In genomic region chr12:64627781-64628180, GRCh38 we compare ENCODE assay signal across 8 cellular contexts. TPM values are rescaled to one million over a fixed set of nuclear protein-coding genes. Genes with fewer than 3 reads are reported as not detected.
DNase-seq lines count a peak whose midpoint lies in the region; ATAC-seq and TF ChIP-seq lines count a peak whose summit lies in the region.
"Had no signal": no experiment of that assay in that cellular context is flagged by ENCODE, and none has a peak within 500 bp of the region (broad histone marks: within the 10 kb centered on the region; RNA-seq: fewer than 3 reads in every experiment).

No MANE protein-coding gene starts in this region.

- no peaks in the 10 kb centered on the region for H3K9me2 ChIP-seq in GM23248 (ENCODE audit: insufficient read depth)

- H3K27ac ChIP-seq in GM23248 (0 out of 2 replicates have a peak overlapping the region, but pooled peaks have one; percentile 3), heart left ventricle (peak overlapping the region in 10 of 12 donors; percentile 5 to 93 (median 45))

- no peak for TF ChIP-seq CTCF in heart left ventricle (IDR thresholded peaks at IDR 0.05)

- H3K79me2 ChIP-seq in GM23248 (ENCODE audit: insufficient read depth): peaks cover 40% of the 10 kb centered on the region

- no peaks in the 10 kb centered on the region for H3K9me3 ChIP-seq in GM23248 (ENCODE audit: low read depth)
- H3K9me3 ChIP-seq in adipocyte (ENCODE audit: control insufficient read depth, low read length): no peaks in the 10 kb centered on the region
- H3K9me3 ChIP-seq in heart left ventricle: no peaks in the 10 kb centered on the region

- no peaks in the 10 kb centered on the region for H4K20me1 ChIP-seq in GM23248 (ENCODE audit: insufficient read depth)

- no peak for TF ChIP-seq POLR2A in heart left ventricle (IDR thresholded peaks at IDR 0.05)

- in situ Hi-C loops in GM23248 (cut with MboI): no loop called here

- no peaks in the 10 kb centered on the region for H3K9me3 Mint-ChIP-seq in stimulated activated effector memory CD8-positive, alpha-beta T cell treated with anti-CD3 and anti-CD28 coated beads, Interleukin-12 subunit alpha, Interleukin-12 subunit beta, amount 100 ng/mL, for 72 hours

- no peak overlapping the region for H2AFZ ChIP-seq in GM23248

- DNase-seq in GM23248 (peak; percentile 84), adipocyte (ENCODE audit: low read depth) (peak; percentile 71), heart left ventricle (no peak), NCI-H524 (lab: John Stamatoyannopoulos, UW) (no peak), DMS153 (lab: John Stamatoyannopoulos, UW) (no peak)
- no peak for DNase-seq in stimulated activated effector memory CD8-positive, alpha-beta T cell treated with anti-CD3 and anti-CD28 coated beads, Interleukin-12 subunit alpha, Interleukin-12 subunit beta, amount 100 ng/mL, for 72 hours (ENCODE audit: low spot score in 2 of 2)
- DNase-seq: NCI-H2107 had no signal

- peaks cover 33% of the 10 kb centered on the region for H3K4me1 ChIP-seq in GM23248 (ENCODE audit: insufficient read depth)
- H3K4me1 ChIP-seq in adipocyte (ENCODE audit: control insufficient read depth, insufficient read depth, low read length): peaks cover 28% of the 10 kb centered on the region
- H3K4me1 ChIP-seq in heart left ventricle: peaks cover 3 to 72% (median 50%) of the 10 kb centered on the region in 12 donors

- H3K27me3 ChIP-seq in GM23248 (replicated peaks; ENCODE audit: insufficient read depth): no peaks in the 10 kb centered on the region
- H3K27me3 ChIP-seq in adipocyte (replicated peaks; ENCODE audit: control insufficient read depth, insufficient read depth, low read length): no peaks in the 10 kb centered on the region
- H3K27me3 ChIP-seq in heart left ventricle: no peaks in the 10 kb centered on the region

- intact Hi-C loops in heart left ventricle (cut with DNase I): loop anchor here in 1 of 10 donors (5.0 kb wide), 1 partner anchor 40 kb away; no protein-coding TSS in a partner anchor

- H3K4me3 ChIP-seq in GM23248 (no peak overlapping the region), adipocyte (ENCODE audit: low read length) (no peak overlapping the region), heart left ventricle (no peak overlapping the region)

- peaks cover 58% of the 10 kb centered on the region for H3K4me1 Mint-ChIP-seq in stimulated activated effector memory CD8-positive, alpha-beta T cell treated with anti-CD3 and anti-CD28 coated beads, Interleukin-12 subunit alpha, Interleukin-12 subunit beta, amount 100 ng/mL, for 72 hours

- peaks cover 34% of the 10 kb centered on the region for H3F3A ChIP-seq in GM23248 (ENCODE audit: insufficient read depth)

- ATAC-seq in heart left ventricle: peak in 3 of 4 donors; percentile 12 to 46 (median 26)
- ATAC-seq in stimulated activated effector memory CD8-positive, alpha-beta T cell treated with anti-CD3 and anti-CD28 coated beads, Interleukin-12 subunit alpha, Interleukin-12 subunit beta, amount 100 ng/mL, for 72 hours: no peak
- ATAC-seq in HG03457 (IDR thresholded peaks at IDR 0.05; ENCODE audit: unreplicated experiment): no peak

- H3K36me3 ChIP-seq in GM23248 (ENCODE audit: low read depth) (no peaks in the 10 kb centered on the region), adipocyte (ENCODE audit: control insufficient read depth, insufficient read depth, low read length, severe bottlenecking) (no peaks in the 10 kb centered on the region), heart left ventricle (peaks cover 0 to 9% (median 0%) of the 10 kb centered on the region in 9 donors)

- H3K36me3 Mint-ChIP-seq in stimulated activated effector memory CD8-positive, alpha-beta T cell treated with anti-CD3 and anti-CD28 coated beads, Interleukin-12 subunit alpha, Interleukin-12 subunit beta, amount 100 ng/mL, for 72 hours: peaks cover 26% of the 10 kb centered on the region

- peak overlapping the region; percentile 48 for H3K27ac Mint-ChIP-seq in stimulated activated effector memory CD8-positive, alpha-beta T cell treated with anti-CD3 and anti-CD28 coated beads, Interleukin-12 subunit alpha, Interleukin-12 subunit beta, amount 100 ng/mL, for 72 hours

- no peak overlapping the region for H3K4me3 Mint-ChIP-seq in stimulated activated effector memory CD8-positive, alpha-beta T cell treated with anti-CD3 and anti-CD28 coated beads, Interleukin-12 subunit alpha, Interleukin-12 subunit beta, amount 100 ng/mL, for 72 hours

- H3K4me2 ChIP-seq in GM23248 (ENCODE audit: unreplicated experiment): peak overlapping the region; percentile 33

- H3K9ac ChIP-seq in GM23248: no peak overlapping the region
- H3K9ac ChIP-seq in adipocyte (ENCODE audit: low read length): no peak overlapping the region

RNA-seq across cellular contexts. Expression of gene RASSF3, which starts 17.5 kb away (rescaled TPM):
- 4.9 and 12.0 TPM in 2 replicates for total RNA-seq in GM23248 (2014; rRNA removed; shearing (Covaris generic))
- 1.5 and 1.9 TPM in 2 replicates for polyA plus RNA-seq in GM23248 (2016; fragmentation: Nextera tagmentation; extraction: Ambion mirVana)
- 100 to 1,000 TPM in 4 of 9 donors, 10 to 100 TPM in 5; 59.7 to 116 (median 93.4) TPM for total RNA-seq in heart left ventricle
- polyA plus RNA-seq in heart left ventricle: 10 to 100 TPM; 32.8 to 55.4 TPM

Comparison
In these comparisons a context has a peak if more than half of its experiments do, and no peak if none do; other contexts are left out.
1. DNase-seq: peak in GM23248 (single experiment) and adipocyte (single experiment); none in heart left ventricle (0 of 5), stimulated activated effector memory CD8-positive, alpha-beta T cell treated with anti-CD3 and anti-CD28 coated beads, Interleukin-12 subunit alpha, Interleukin-12 subunit beta, amount 100 ng/mL, for 72 hours (0 of 2), NCI-H524 (0 of 2) and DMS153 (single experiment).
2. ATAC-seq: peak in heart left ventricle (3 of 4); none in stimulated activated effector memory CD8-positive, alpha-beta T cell treated with anti-CD3 and anti-CD28 coated beads, Interleukin-12 subunit alpha, Interleukin-12 subunit beta, amount 100 ng/mL, for 72 hours (single experiment) and HG03457 (single experiment).